9 cellular contexts compared by ENCODE assay signal in genomic region chr7:43645699-43646226, GRCh38.
DNase-seq lines count a peak whose midpoint lies in the region; ATAC-seq and TF ChIP-seq lines count a peak whose summit lies in the region.
"Had no signal": no experiment of that assay in that cellular context is flagged by ENCODE, and none has a peak within 500 bp of the region (broad histone marks: within the 10 kb centered on the region; RNA-seq: fewer than 3 reads in every experiment).

No MANE protein-coding gene starts in this region.

- POLR2A ChIA-PET in OCI-LY7 (lab: Charles Lee) = interaction anchor here (0.6 to 2.2 kb wide), 5 partner anchors 11 to 63 kb away, joined by 3 to 4 read pairs (median 4); partner anchors contain the start of gene STK17A

- peaks cover 13 to 86% (median 64%) of the 10 kb centered on the region in 4 donors for H3K4me1 Mint-ChIP-seq in CD4-positive, CD25-positive, alpha-beta regulatory T cell

- in situ Hi-C loops in G401 (cut with HindIII; ENCODE audit: low sequenced_read_pairs) = no loop called here

- no peaks in the 10 kb centered on the region for H3K9me3 Mint-ChIP-seq in CD4-positive, CD25-positive, alpha-beta regulatory T cell

- CTCF ChIA-PET in OCI-LY7 (lab: Charles Lee; ENCODE audit: unreplicated experiment) = interaction anchor here (0.6 to 1.1 kb wide), 2 partner anchors 63 kb away, joined by 5 to 6 read pairs; partner anchors contain the start of gene STK17A

- H3K36me3 ChIP-seq in CD4-positive, CD25-positive, alpha-beta regulatory T cell (ENCODE audit: control insufficient read depth, insufficient read depth, low read length) = peaks cover 40% of the 10 kb centered on the region
- H3K36me3 ChIP-seq in OCI-LY7 (ENCODE audit: insufficient read depth, low read length) (peaks cover 56% of the 10 kb centered on the region), osteoblast (ENCODE audit: insufficient read depth, low read length) (peaks cover 19% of the 10 kb centered on the region)

- intact Hi-C loops in OCI-LY7 (cut with micrococcal nuclease; ENCODE audit: unreplicated experiment) = no loop called here

- H3K27me3 Mint-ChIP-seq in CD4-positive, CD25-positive, alpha-beta regulatory T cell = no peaks in the 10 kb centered on the region

- H3K4me1 ChIP-seq in CD4-positive, CD25-positive, alpha-beta regulatory T cell (ENCODE audit: control insufficient read depth, insufficient read depth, low read length, poor library complexity, severe bottlenecking) = peaks cover 54% of the 10 kb centered on the region
- peaks cover 64% of the 10 kb centered on the region for H3K4me1 ChIP-seq in OCI-LY7 (ENCODE audit: insufficient read depth, low read length, poor library complexity, severe bottlenecking)
- peaks cover 55% of the 10 kb centered on the region for H3K4me1 ChIP-seq in osteoblast (ENCODE audit: insufficient read depth, low read length)

- H3K79me2 ChIP-seq in OCI-LY7 (ENCODE audit: insufficient read depth, low read depth, low read length) = peaks cover 16% of the 10 kb centered on the region; the same call in 1 of the 2 replicates
- H3K79me2 ChIP-seq in osteoblast (ENCODE audit: insufficient read depth, low read length) = peaks cover 15% of the 10 kb centered on the region

- H3K4me3 ChIP-seq in CD4-positive, CD25-positive, alpha-beta regulatory T cell (ENCODE audit: low read depth, low read length) = no peak overlapping the region
- peak overlapping the region; percentile 64 for H3K4me3 ChIP-seq in OCI-LY7 (ENCODE audit: low read depth, low read length, poor library complexity, severe bottlenecking)
- no peak overlapping the region for H3K4me3 ChIP-seq in osteoblast (ENCODE audit: insufficient read depth, low read length)
- H3K4me3 ChIP-seq: mucosa of descending colon had no signal

- ATAC-seq in CD4-positive, CD25-positive, alpha-beta regulatory T cell (ENCODE audit: low read depth in 2 of 2) = no peak
- no peak for ATAC-seq in GM21360 (IDR thresholded peaks at IDR 0.05; ENCODE audit: unreplicated experiment)
- ATAC-seq: mucosa of descending colon had no signal

- H3K9me2 ChIP-seq in OCI-LY7 (ENCODE audit: insufficient read depth, low read length) = no peaks in the 10 kb centered on the region

- TF ChIP-seq CTCF in OCI-LY7 (conservative IDR thresholded peaks at IDR 0.05; ENCODE audit: low read length) = no peak
- no peak for TF ChIP-seq CTCF in osteoblast (IDR thresholded peaks at IDR 0.05; ENCODE audit: extremely low read depth, low read depth, low read length)

- H3K4me3 Mint-ChIP-seq in CD4-positive, CD25-positive, alpha-beta regulatory T cell = peak overlapping the region in 3 of 4 donors; percentile 30 to 60 (median 33)

- peak overlapping the region; percentile 36 for H3K27ac ChIP-seq in CD4-positive, CD25-positive, alpha-beta regulatory T cell (ENCODE audit: insufficient read depth, low read length, poor library complexity, severe bottlenecking)
- H3K27ac ChIP-seq in OCI-LY7 (ENCODE audit: low read depth, low read length, poor library complexity, severe bottlenecking) (peak overlapping the region; percentile 97), cingulate gyrus (ENCODE audit: low read depth, low read length) (peak overlapping the region; percentile 95), osteoblast (ENCODE audit: low read depth, low read length) (peak overlapping the region; percentile 97)

- H2AFZ ChIP-seq in OCI-LY7 (ENCODE audit: low read length) (no peak overlapping the region), osteoblast (ENCODE audit: low read length) (no peak overlapping the region)

- H4K20me1 ChIP-seq in OCI-LY7 (ENCODE audit: insufficient read depth, low read length) (peaks cover 6% of the 10 kb centered on the region; the same call in 1 of the 2 replicates), osteoblast (ENCODE audit: insufficient read depth, low read length) (no peaks in the 10 kb centered on the region)

- H3K27ac Mint-ChIP-seq in CD4-positive, CD25-positive, alpha-beta regulatory T cell = peak overlapping the region; percentile 1 to 92 (median 88)

- peaks cover 40% of the 10 kb centered on the region for H3K36me3 Mint-ChIP-seq in CD4-positive, CD25-positive, alpha-beta regulatory T cell

- no peaks in the 10 kb centered on the region for H3K27me3 ChIP-seq in CD4-positive, CD25-positive, alpha-beta regulatory T cell (ENCODE audit: control insufficient read depth, insufficient read depth, low read length)
- H3K27me3 ChIP-seq in osteoblast (ENCODE audit: insufficient read depth, low read length) = no peaks in the 10 kb centered on the region

- no peaks in the 10 kb centered on the region for H3K9me3 ChIP-seq in CD4-positive, CD25-positive, alpha-beta regulatory T cell (ENCODE audit: control insufficient read depth in 2 of 2, low read length in 2 of 2)
- H3K9me3 ChIP-seq in OCI-LY7 (ENCODE audit: low read length) (no peaks in the 10 kb centered on the region), osteoblast (ENCODE audit: low read depth, low read length) (no peaks in the 10 kb centered on the region)
- H3K9me3 ChIP-seq: mucosa of descending colon had no signal

- peak overlapping the region; percentile 97 for H3K4me2 ChIP-seq in OCI-LY7 (ENCODE audit: low read length)
- H3K4me2 ChIP-seq in osteoblast (ENCODE audit: insufficient read depth, low read length) = peak overlapping the region; percentile 77

- no TSS peak for BruUV-seq in OCI-LY7 (replicated peaks; lab: Mats Ljungman, UMichigan)

- no peak for DNase-seq in CD4-positive, CD25-positive, alpha-beta regulatory T cell
- DNase-seq in OCI-LY7 (ENCODE audit: low spot score) (peak; percentile 30), osteoblast (ENCODE audit: insufficient read length, low spot score, missing footprints) (no peak), NCI-H1105 (lab: John Stamatoyannopoulos, UW) (no peak), NCI-H526 treated with DMSO at 0.1 percent for 48 hours (lab: John Stamatoyannopoulos, UW) (no peak), G401 (ENCODE audit: low spot score) (no peak)
- DNase-seq: mucosa of descending colon had no signal

Comparison
In these comparisons a context has a peak if more than half of its experiments do, and no peak if none do; other contexts are left out.
1. H3K27ac ChIP-seq: peak in every context shown above with its lines; median percentile 97 in OCI-LY7; 97 in osteoblast; 95 in cingulate gyrus; 36 in CD4-positive, CD25-positive, alpha-beta regulatory T cell.